In the genomic region with DNA sequence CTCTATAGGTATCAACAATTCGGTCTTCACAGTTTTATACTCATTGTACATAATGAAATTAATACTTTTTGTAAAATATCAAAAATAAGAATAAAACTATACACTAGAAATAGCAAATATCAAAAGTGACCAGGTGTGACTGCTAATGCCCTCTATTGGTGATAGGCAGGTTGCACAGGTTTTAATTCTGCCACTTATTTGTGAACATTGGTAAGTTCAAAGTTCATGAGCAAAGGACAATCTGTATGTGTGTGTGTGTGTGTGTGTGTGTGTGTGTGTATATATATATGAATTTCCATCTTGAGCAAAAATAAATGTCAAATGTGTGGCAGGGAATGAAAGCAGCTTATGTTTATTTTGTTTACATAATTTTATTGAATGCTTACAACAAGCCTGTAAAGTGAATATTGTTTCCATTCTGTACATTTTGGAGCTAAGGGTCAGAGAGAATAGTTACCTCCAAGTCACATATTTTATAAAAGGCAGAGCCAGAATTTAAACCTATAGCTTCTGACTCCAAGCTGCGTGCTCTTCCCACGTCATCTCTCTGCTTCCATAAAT, we compare ENCODE assay signal across 10 cellular contexts.
A peak's percentile ranks its signal among the peaks of the same experiment; 100 is the strongest.
DNase-seq lines count a peak whose midpoint lies in the region; ATAC-seq and TF ChIP-seq lines count a peak whose summit lies in the region.
"Had no signal": no experiment of that assay in that cellular context is flagged by ENCODE, and none has a peak within 500 bp of the region (broad histone marks: within the 10 kb centered on the region; RNA-seq: fewer than 3 reads in every experiment).

No MANE protein-coding gene starts in this region.

- no peaks in the 10 kb centered on the region for H3K4me1 Mint-ChIP-seq in stimulated activated effector memory CD8-positive, alpha-beta T cell treated with anti-CD3 and anti-CD28 coated beads, Interleukin-12 subunit alpha, Interleukin-12 subunit beta, amount 100 ng/mL, for 72 hours
- H3K4me1 Mint-ChIP-seq: central memory CD8-positive, alpha-beta T cell had no signal

- H3K4me3 ChIP-seq in AG09309 (ENCODE audit: control insufficient read depth, low read depth, low read length) (no peak overlapping the region), fibroblast of mammary gland (ENCODE audit: control insufficient read depth, low read depth, low read length) (no peak overlapping the region), ascending aorta (no peak overlapping the region)

- H3K36me3 ChIP-seq in ascending aorta, result no peaks in the 10 kb centered on the region

- no peak overlapping the region for H3K27ac ChIP-seq in ascending aorta

- ATAC-seq in GM18907 (IDR thresholded peaks at IDR 0.05; ENCODE audit: unreplicated experiment), result peak; percentile 68
- no peak for ATAC-seq in stimulated activated effector memory CD8-positive, alpha-beta T cell treated with anti-CD3 and anti-CD28 coated beads, Interleukin-12 subunit alpha, Interleukin-12 subunit beta, amount 100 ng/mL, for 72 hours

- intact Hi-C loops in ascending aorta (cut with DNase I), result no loop called here

- no peak for DNase-seq in AG09309 (ENCODE audit: low read depth)
- peak; percentile 4 for DNase-seq in LoVo (ENCODE audit: low spot score)
- DNase-seq in fibroblast of mammary gland (ENCODE audit: low read depth), result peak; percentile 9
- no peak for DNase-seq in stimulated activated effector memory CD8-positive, alpha-beta T cell treated with anti-CD3 and anti-CD28 coated beads, Interleukin-12 subunit alpha, Interleukin-12 subunit beta, amount 100 ng/mL, for 72 hours (ENCODE audit: low spot score in 2 of 2)
- DNase-seq in stimulated activated CD4-positive, alpha-beta T cell treated with anti-CD3 and anti-CD28 coated beads, Interleukin-1b, Interleukin-23, amount 100 ng/mL, for 48 hours, result no peak
- DNase-seq in ascending aorta (ENCODE audit: low spot score in 2 of 2), result no peak
- DNase-seq in D341Med (ENCODE audit: low spot score), result no peak
- DNase-seq: T1000 had no signal

- H3K27ac Mint-ChIP-seq in stimulated activated effector memory CD8-positive, alpha-beta T cell treated with anti-CD3 and anti-CD28 coated beads, Interleukin-12 subunit alpha, Interleukin-12 subunit beta, amount 100 ng/mL, for 72 hours, result no peak overlapping the region

- H3K9me3 ChIP-seq in ascending aorta, result no peaks in the 10 kb centered on the region

- H3K4me1 ChIP-seq in ascending aorta, result no peaks in the 10 kb centered on the region

- no peaks in the 10 kb centered on the region for H3K36me3 Mint-ChIP-seq in stimulated activated effector memory CD8-positive, alpha-beta T cell treated with anti-CD3 and anti-CD28 coated beads, Interleukin-12 subunit alpha, Interleukin-12 subunit beta, amount 100 ng/mL, for 72 hours

- peaks cover 8% of the 10 kb centered on the region for H3K9me3 Mint-ChIP-seq in stimulated activated effector memory CD8-positive, alpha-beta T cell treated with anti-CD3 and anti-CD28 coated beads, Interleukin-12 subunit alpha, Interleukin-12 subunit beta, amount 100 ng/mL, for 72 hours

- H3K4me3 Mint-ChIP-seq in stimulated activated effector memory CD8-positive, alpha-beta T cell treated with anti-CD3 and anti-CD28 coated beads, Interleukin-12 subunit alpha, Interleukin-12 subunit beta, amount 100 ng/mL, for 72 hours, result no peak overlapping the region
- H3K4me3 Mint-ChIP-seq: central memory CD8-positive, alpha-beta T cell had no signal

- H3K27me3 ChIP-seq in ascending aorta, result no peaks in the 10 kb centered on the region

- peak; percentile 11 for TF ChIP-seq CTCF in AG09309 (IDR thresholded peaks at IDR 0.05; ENCODE audit: control insufficient read depth, insufficient read depth, low read depth, low read length, missing control alignments)
- peak; percentile 38 for TF ChIP-seq CTCF in fibroblast of mammary gland (conservative IDR thresholded peaks at IDR 0.05; ENCODE audit: control insufficient read depth, insufficient read depth, low read depth, low read length)
- TF ChIP-seq CTCF in ascending aorta (IDR thresholded peaks at IDR 0.05), result peak in 1 of 3 experiments; percentile 8

Comparison
In these comparisons a context has a peak if more than half of its experiments do, and no peak if none do; other contexts are left out.
1. DNase-seq: peak in LoVo (single experiment) and fibroblast of mammary gland (single experiment); none in AG09309 (single experiment), stimulated activated effector memory CD8-positive, alpha-beta T cell treated with anti-CD3 and anti-CD28 coated beads, Interleukin-12 subunit alpha, Interleukin-12 subunit beta, amount 100 ng/mL, for 72 hours (0 of 2), stimulated activated CD4-positive, alpha-beta T cell treated with anti-CD3 and anti-CD28 coated beads, Interleukin-1b, Interleukin-23, amount 100 ng/mL, for 48 hours (single experiment), ascending aorta (0 of 2) and D341Med (single experiment).